In the genomic region with DNA sequence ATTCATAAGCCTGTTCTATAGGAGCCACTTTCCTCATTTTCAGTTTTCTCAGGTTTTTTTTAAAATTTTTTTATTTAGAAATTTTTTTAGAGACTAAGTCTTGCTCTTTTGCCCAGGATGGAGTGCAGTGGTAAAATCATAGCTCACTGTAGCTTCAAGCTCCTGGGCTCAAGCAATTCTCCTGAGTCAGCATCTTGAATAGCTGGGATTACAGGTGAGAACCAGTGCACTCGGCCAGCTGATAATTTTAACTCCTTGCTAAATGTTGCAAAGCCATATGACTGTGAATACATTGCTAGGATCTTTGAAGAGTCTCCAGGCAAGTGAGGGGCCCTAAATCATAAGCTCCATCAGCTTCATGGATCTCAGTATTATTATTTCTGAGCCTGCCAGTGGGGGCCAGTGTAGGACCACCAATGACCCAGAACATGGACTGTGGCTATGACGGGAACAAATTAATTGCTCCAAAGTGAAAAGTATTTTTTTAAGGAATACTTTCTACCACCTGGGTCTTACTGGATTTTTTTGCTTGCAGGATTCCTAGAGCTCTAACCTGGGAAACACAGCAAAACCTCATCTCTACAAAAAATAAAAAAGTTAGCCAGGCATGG, we compare ENCODE assay signal across 1 cellular context.
TF ChIP-seq lines count a peak whose summit lies in the region.

No MANE protein-coding gene starts in this region.

TF ChIP-seq in HEK293, 187 proteins besides CTCF, POLR2A, EP300 and RAD21:
- peak; percentile 62 for TF ChIP-seq ZNF654 (tag by site-specific recombination; IDR thresholded peaks at IDR 0.05; ENCODE audit: low read depth)
- no peak for TF ChIP-seq ZSCAN16 (tag by site-specific recombination; IDR thresholded peaks at IDR 0.05)
- TF ChIP-seq, protein P1, sequence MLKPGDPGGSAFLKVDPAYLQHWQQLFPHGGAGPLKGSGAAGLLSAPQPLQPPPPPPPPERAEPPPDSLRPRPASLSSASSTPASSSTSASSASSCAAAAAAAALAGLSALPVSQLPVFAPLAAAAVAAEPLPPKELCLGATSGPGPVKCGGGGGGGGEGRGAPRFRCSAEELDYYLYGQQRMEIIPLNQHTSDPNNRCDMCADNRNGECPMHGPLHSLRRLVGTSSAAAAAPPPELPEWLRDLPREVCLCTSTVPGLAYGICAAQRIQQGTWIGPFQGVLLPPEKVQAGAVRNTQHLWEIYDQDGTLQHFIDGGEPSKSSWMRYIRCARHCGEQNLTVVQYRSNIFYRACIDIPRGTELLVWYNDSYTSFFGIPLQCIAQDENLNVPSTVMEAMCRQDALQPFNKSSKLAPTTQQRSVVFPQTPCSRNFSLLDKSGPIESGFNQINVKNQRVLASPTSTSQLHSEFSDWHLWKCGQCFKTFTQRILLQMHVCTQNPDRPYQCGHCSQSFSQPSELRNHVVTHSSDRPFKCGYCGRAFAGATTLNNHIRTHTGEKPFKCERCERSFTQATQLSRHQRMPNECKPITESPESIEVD (tag by site-specific recombination; IDR thresholded peaks at IDR 0.05), result 0 out of 2 replicates have a peak, but pooled peaks have one; percentile 7
